ENCODE assay signal across 29 cellular contexts in genomic region chr5:75020016-75020656, GRCh38. TPM values are rescaled to one million over a fixed set of nuclear protein-coding genes. Genes with fewer than 3 reads are reported as not detected.
A peak's percentile ranks its signal among the peaks of the same experiment; 100 is the strongest.
DNase-seq lines count a peak whose midpoint lies in the region; ATAC-seq, FAIRE-seq and TF ChIP-seq lines count a peak whose summit lies in the region.
"Had no signal": no experiment of that assay in that cellular context is flagged by ENCODE, and none has a peak within 500 bp of the region (broad histone marks: within the 10 kb centered on the region; RNA-seq: fewer than 3 reads in every experiment).

No MANE protein-coding gene starts in this region.

- H2AK5ac ChIP-seq in mesenchymal stem cell (ENCODE audit: low read length, severe bottlenecking) (no peak overlapping the region), mesendoderm (ENCODE audit: low read length) (no peak overlapping the region)

- H3K4me3 ChIP-seq in HCT116 (replicated peaks in 1 of 2; ENCODE audit: low read depth in 1 of 2, low read length in 2 of 2) = no peak overlapping the region
- H3K4me3 ChIP-seq in mesenchymal stem cell (ENCODE audit: insufficient read depth in 1 of 2, low read depth in 1 of 2, low read length in 2 of 2) = no peak overlapping the region
- no peak overlapping the region for H3K4me3 ChIP-seq in transverse colon
- no peak overlapping the region for H3K4me3 ChIP-seq in mesendoderm (ENCODE audit: low read length)
- H3K4me3 ChIP-seq: BLaER1 treated with 17β-estradiol and CSF1 and Interleukin-3, amounts not matched to agents 10 nM and 100 nM; coronary artery; GM23248; left ventricle myocardium inferior; prostate gland; sigmoid colon; tibial nerve had no signal

- no peak overlapping the region for H2BK5ac ChIP-seq in mesenchymal stem cell (ENCODE audit: low read depth, low read length, poor library complexity, severe bottlenecking)
- H2BK5ac ChIP-seq in mesendoderm (ENCODE audit: low read length) = no peak overlapping the region

- H3K79me2 ChIP-seq in HCT116 (ENCODE audit: insufficient read depth, low read length) (no peaks in the 10 kb centered on the region), mesendoderm (ENCODE audit: control insufficient read depth, insufficient read depth, low read length) (no peaks in the 10 kb centered on the region)

- in situ Hi-C loops in transverse colon (cut with MboI; ENCODE audit: low pct_ligation_motif_present in 1 of 4, low pct_unique_long_range_greater_than_20kb in 1 of 4, low sequenced_read_pairs in 3 of 4) = no loop called here

- no peak overlapping the region for H3K23ac ChIP-seq in mesenchymal stem cell (ENCODE audit: low read length in 2 of 2)
- H3K23ac ChIP-seq in mesendoderm (ENCODE audit: low read length) = no peak overlapping the region

- H2BK15ac ChIP-seq in mesenchymal stem cell (ENCODE audit: low read depth, poor library complexity, severe bottlenecking) = no peak overlapping the region
- no peak overlapping the region for H2BK15ac ChIP-seq in mesendoderm (replicated peaks; ENCODE audit: low read depth)

- H3K36me3 ChIP-seq in HCT116 (ENCODE audit: control insufficient read depth in 1 of 2, insufficient read depth in 2 of 2, low read length in 2 of 2) (no peaks in the 10 kb centered on the region), mesenchymal stem cell (ENCODE audit: control insufficient read depth in 1 of 2, insufficient read depth in 2 of 2, low read depth in 1 of 2, low read length in 2 of 2) (no peaks in the 10 kb centered on the region), transverse colon (no peaks in the 10 kb centered on the region), mesendoderm (ENCODE audit: control insufficient read depth, insufficient read depth, low read length) (no peaks in the 10 kb centered on the region)
- H3K36me3 ChIP-seq: BLaER1 treated with 17β-estradiol and CSF1 and Interleukin-3, amounts not matched to agents 10 nM and 100 nM; left ventricle myocardium inferior; prostate gland; sigmoid colon; tibial nerve had no signal

- H3K14ac ChIP-seq in mesenchymal stem cell (ENCODE audit: low read length in 2 of 2) = no peak overlapping the region

- H3K9ac ChIP-seq in HCT116 (ENCODE audit: low read length) (no peak overlapping the region), mesenchymal stem cell (ENCODE audit: low read length) (no peak overlapping the region), mesendoderm (ENCODE audit: low read length) (no peak overlapping the region)
- H3K9ac ChIP-seq: BLaER1 treated with 17β-estradiol and CSF1 and Interleukin-3, amounts not matched to agents 10 nM and 100 nM; GM23248 had no signal

- H2BK120ac ChIP-seq in mesenchymal stem cell (ENCODE audit: low read depth, low read length) (no peak overlapping the region), mesendoderm (ENCODE audit: low read depth, low read length) (no peak overlapping the region)

- H4K5ac ChIP-seq in mesendoderm (ENCODE audit: low read length) = no peak overlapping the region

- no peak overlapping the region for H3K56ac ChIP-seq in mesendoderm (ENCODE audit: low read length)

- H3K4ac ChIP-seq in mesenchymal stem cell (ENCODE audit: low read depth in 1 of 2, low read length in 2 of 2) = no peak overlapping the region
- H3K4ac ChIP-seq in mesendoderm (ENCODE audit: low read depth, low read length) = no peak overlapping the region

- TF ChIP-seq CTCF in HCT116 (IDR thresholded peaks at IDR 0.05 in 2 of 3, conservative IDR thresholded peaks at IDR 0.05 in 1 of 3; ENCODE audit: borderline replicate concordance in 1 of 3, insufficient read depth in 1 of 3, low read depth in 2 of 3, low read length in 2 of 3) (no peak), transverse colon (IDR thresholded peaks at IDR 0.05) (no peak)

- no peaks in the 10 kb centered on the region for H3K9me2 ChIP-seq in HCT116 (ENCODE audit: insufficient read depth)

- intact Hi-C loops in HCT116 (cut with micrococcal nuclease) = no loop called here
- intact Hi-C loops in transverse colon (cut with DNase I; ENCODE audit: low total_unique reads) = no loop called here

- no peak for TF ChIP-seq RAD21 in HCT116 (IDR thresholded peaks at IDR 0.05; ENCODE audit: low read depth)

- H3K9me3 ChIP-seq in HCT116 (ENCODE audit: control insufficient read depth in 1 of 2, insufficient read depth in 1 of 2, low read depth in 1 of 2, low read length in 2 of 2) = no peaks in the 10 kb centered on the region
- no peaks in the 10 kb centered on the region for H3K9me3 ChIP-seq in mesenchymal stem cell (ENCODE audit: control insufficient read depth, low read length)
- no peaks in the 10 kb centered on the region for H3K9me3 ChIP-seq in transverse colon
- H3K9me3 ChIP-seq: BLaER1 treated with 17β-estradiol and CSF1 and Interleukin-3, amounts not matched to agents 10 nM and 100 nM; left ventricle myocardium inferior; prostate gland; sigmoid colon; tibial nerve had no signal

- BruUV-seq in HCT116 (replicated peaks; lab: Mats Ljungman, UMichigan) = no TSS peak

- 94% methylated on average over 10 of the region's 10 CpGs for WGBS in mesenchymal stem cell
- 58 to 76% methylated on average over 5 to 10 of the region's 10 CpGs for WGBS in transverse colon (ENCODE audit: low coverage in 1 of 2), 2 donors
- no CpG with 5 or more reads among the region's 10 CpGs for WGBS in mesendoderm (ENCODE audit: extremely low coverage, insufficient coverage, low lambda C conversion rate)

- H2AFZ ChIP-seq in HCT116 (ENCODE audit: low read depth, low read length, poor library complexity, severe bottlenecking) = no peak overlapping the region
- H2AFZ ChIP-seq in mesenchymal stem cell (ENCODE audit: low read depth, low read length) = no peak overlapping the region
- H2AFZ ChIP-seq: GM23248 had no signal

- no peak overlapping the region for H2BK12ac ChIP-seq in mesenchymal stem cell (ENCODE audit: low read length in 2 of 2)

- RAD21 ChIA-PET in HCT116 (lab: Charles Lee; ENCODE audit: low non-redundant PET in 1 of 2, low total read pairs in 2 of 2, uncharacterized antibody in 2 of 2, unreplicated experiment in 2 of 2) = no interaction called here

- no peaks in the 10 kb centered on the region for H3K79me1 ChIP-seq in mesenchymal stem cell (replicated peaks; ENCODE audit: low read length, poor library complexity, severe bottlenecking)
- no peaks in the 10 kb centered on the region for H3K79me1 ChIP-seq in mesendoderm (ENCODE audit: low read length)

- H3K4me1 ChIP-seq in HCT116 (ENCODE audit: control insufficient read depth in 1 of 2, insufficient read depth in 2 of 2, low read length in 2 of 2) = peaks cover 3 to 7% of the 10 kb centered on the region in 2 experiments; a peak in 2 of 4 replicates
- peaks cover 4% of the 10 kb centered on the region for H3K4me1 ChIP-seq in mesenchymal stem cell (ENCODE audit: control insufficient read depth, insufficient read depth, low read depth, low read length)
- H3K4me1 ChIP-seq in transverse colon = peaks cover 0 to 21% (median 9%) of the 10 kb centered on the region in 4 donors
- no peaks in the 10 kb centered on the region for H3K4me1 ChIP-seq in mesendoderm (ENCODE audit: control insufficient read depth, low read depth, low read length)
- H3K4me1 ChIP-seq: left ventricle myocardium inferior, prostate gland, sigmoid colon, tibial nerve had no signal

- H3K18ac ChIP-seq in mesenchymal stem cell (ENCODE audit: low read depth in 1 of 2, low read length in 2 of 2) (no peak overlapping the region), mesendoderm (ENCODE audit: low read length) (no peak overlapping the region)

- no peak overlapping the region for H3K4me2 ChIP-seq in HCT116 (ENCODE audit: low read length)
- no peak overlapping the region for H3K4me2 ChIP-seq in mesenchymal stem cell (ENCODE audit: low read length, poor library complexity, severe bottlenecking)
- no peak overlapping the region for H3K4me2 ChIP-seq in mesendoderm (ENCODE audit: low read length)

- CTCF ChIA-PET in HCT116 (lab: Charles Lee) = no interaction called here

- no peaks in the 10 kb centered on the region for H3K27me3 ChIP-seq in HCT116 (ENCODE audit: insufficient read depth, low read length)
- no peaks in the 10 kb centered on the region for H3K27me3 ChIP-seq in mesenchymal stem cell (ENCODE audit: control insufficient read depth in 1 of 2, insufficient read depth in 1 of 2, low read length in 2 of 2)
- H3K27me3 ChIP-seq in transverse colon = no peaks in the 10 kb centered on the region
- no peaks in the 10 kb centered on the region for H3K27me3 ChIP-seq in mesendoderm (ENCODE audit: insufficient read depth, low read length, poor library complexity)
- H3K27me3 ChIP-seq: BLaER1 treated with 17β-estradiol and CSF1 and Interleukin-3, amounts not matched to agents 10 nM and 100 nM; sigmoid colon; tibial nerve had no signal

- TF ChIP-seq EP300 in transverse colon (IDR thresholded peaks at IDR 0.05; ENCODE audit: low read depth) = no peak

- no peak for FAIRE-seq in H54 (lab: Jason Lieb, UNC)

- no peaks in the 10 kb centered on the region for H4K20me1 ChIP-seq in HCT116 (ENCODE audit: insufficient read depth)
- H4K20me1 ChIP-seq: BLaER1 treated with 17β-estradiol and CSF1 and Interleukin-3, amounts not matched to agents 10 nM and 100 nM had no signal

- ATAC-seq in HCT116 = peak; percentile 55; the same call in 1 of the 2 replicates
- no peak for ATAC-seq in HG03025 (IDR thresholded peaks at IDR 0.05; ENCODE audit: low FRiP score, unreplicated experiment)
- ATAC-seq: activated CD8-positive, alpha-beta memory T cell treated with anti-CD3 and anti-CD28 coated beads, Interleukin-2, amount 10 ng/mL, durations not matched to agents 7 days and 5 days; activated T-cell treated with anti-CD3 and anti-CD28 coated beads, Interleukin-2, amount 50 U/mL, for 4 hours; naive thymus-derived CD4-positive, alpha-beta T cell had no signal

- H4K8ac ChIP-seq in mesenchymal stem cell (ENCODE audit: low read length) = no peak overlapping the region
- no peak overlapping the region for H4K8ac ChIP-seq in mesendoderm (ENCODE audit: low read depth, low read length)

- DNase-seq in HCT116 (ENCODE audit: low read depth, low spot score) (no peak), RPMI8226 (peak; percentile 90), mesenchymal stem cell (no peak), transverse colon (peak; percentile 25), mesendoderm (no peak), H54 (ENCODE audit: insufficient read length, low spot score) (no peak)
- DNase-seq: activated B cell treated with CpG ODN at 0.5 μM for 24 hours; activated CD8-positive, alpha-beta memory T cell treated with anti-CD3 and anti-CD28 coated beads, Interleukin-2, amount 10 ng/mL, durations not matched to agents 7 days and 5 days; activated gamma-delta T cell; activated naive CD8-positive, alpha-beta T cell treated with anti-CD3 and anti-CD28 coated beads for 36 hours; activated T-cell treated with anti-CD3 and anti-CD28 coated beads, Interleukin-2, amount 50 U/mL, for 4 hours; anterior cingulate cortex; effector memory CD4-positive, alpha-beta T cell; GM23248; HFFc6; left ventricle myocardium inferior; naive thymus-derived CD4-positive, alpha-beta T cell; NCI-H146; NCI-H446 treated with DMSO at 0.1 percent for 48 hours; nucleus accumbens; sigmoid colon; stimulated activated CD4-positive, alpha-beta T cell treated with anti-CD3 and anti-CD28 coated beads, Interleukin-4, amount 100 ng/mL, for 24 hours had no signal

- TF ChIP-seq POLR2A in HCT116 (IDR thresholded peaks at IDR 0.05; ENCODE audit: borderline replicate concordance, extremely low read depth, insufficient read depth, insufficient read length) (no peak), transverse colon (IDR thresholded peaks at IDR 0.05) (no peak), H54 (IDR thresholded peaks at IDR 0.05; ENCODE audit: low read depth, low read length) (no peak)

- peak overlapping the region; percentile 9 for H4K91ac ChIP-seq in mesenchymal stem cell (ENCODE audit: low read length)

- H3K27ac ChIP-seq in HCT116 (ENCODE audit: low read depth, low read length) = no peak overlapping the region
- H3K27ac ChIP-seq in mesenchymal stem cell (ENCODE audit: low read length, poor library complexity, severe bottlenecking) = no peak overlapping the region
- H3K27ac ChIP-seq in transverse colon = no peak overlapping the region
- no peak overlapping the region for H3K27ac ChIP-seq in mesendoderm (ENCODE audit: low read depth, low read length)
- H3K27ac ChIP-seq: BLaER1 treated with 17β-estradiol and CSF1 and Interleukin-3, amounts not matched to agents 10 nM and 100 nM; coronary artery; epithelial cell of prostate; GM23248; left ventricle myocardium inferior; prostate gland; sigmoid colon; tibial nerve had no signal

- POLR2A ChIA-PET in HCT116 (lab: Charles Lee) = no interaction called here

RNA-seq across cellular contexts. Expression of gene GCNT4, which starts 32.2 kb away (rescaled TPM):
- 0.07 TPM for total RNA-seq in HCT116 (2021; ENCODE audit: unreplicated experiment)
- 0.01 TPM in 1 of 2 replicates, not detected in the other for polyA plus RNA-seq in HCT116 (2012)
- 2.7 TPM for polyA plus RNA-seq in mesenchymal stem cell (2013, experiment 1 of 2)
- 2.9 TPM for polyA plus RNA-seq in mesenchymal stem cell (2013, experiment 2 of 2)
- total RNA-seq in transverse colon = 10 to 100 TPM in 1 of 4 donors, 1 to 10 TPM in 3; 1.1 to 12.5 (median 2.7) TPM
- polyA plus RNA-seq in mesendoderm (2013, experiment 1 of 2) = 13.6 TPM
- polyA plus RNA-seq in mesendoderm (2013, experiment 2 of 2) = 13.4 TPM
- total RNA-seq: activated B cell treated with CpG ODN at 0.5 μM for 24 hours, OCI-LY7 had no signal

Comparison
In these comparisons a context has a peak if more than half of its experiments do, and no peak if none do; other contexts are left out.
1. DNase-seq: peak in RPMI8226 (single experiment) and transverse colon (single experiment); none in HCT116 (single experiment), mesenchymal stem cell (single experiment), mesendoderm (single experiment) and H54 (single experiment).